ENCODE assay signal across 7 cellular contexts in genomic region chr2:234292205-234292954, GRCh38.
DNase-seq lines count a peak whose midpoint lies in the region; ATAC-seq and TF ChIP-seq lines count a peak whose summit lies in the region.

No MANE protein-coding gene starts in this region.

- H3K4me3 Mint-ChIP-seq in T-cell, result peak overlapping the region; percentile 64 to 75 (median 71)
- H3K4me3 Mint-ChIP-seq in stimulated activated naive B cell treated with anti-CD40 and anti-IgM and Interleukin-4, amounts not matched to agents 10 μg/mL and 1 μg/mL and 100 μg/mL, for 72 hours, result peak overlapping the region; percentile 30

- peak; percentile 52 for ATAC-seq in GM19328 (IDR thresholded peaks at IDR 0.05; ENCODE audit: unreplicated experiment)
- peak; percentile 60 for ATAC-seq in HG03159 (IDR thresholded peaks at IDR 0.05; ENCODE audit: unreplicated experiment)
- peak; percentile 72 to 79 (median 76) for ATAC-seq in T-cell (replicated peaks in 1 of 4)
- peak; percentile 54 to 56 for ATAC-seq in stimulated activated naive B cell treated with anti-CD40 and anti-IgM and Interleukin-4, amounts not matched to agents 10 μg/mL and 1 μg/mL and 100 μg/mL, for 72 hours (replicated peaks)

- no peaks in the 10 kb centered on the region for H3K9me3 ChIP-seq in GM23248 (ENCODE audit: low read depth)

- peaks cover 88 to 96% (median 94%) of the 10 kb centered on the region in 3 donors for H3K4me1 Mint-ChIP-seq in T-cell
- H3K4me1 Mint-ChIP-seq in stimulated activated naive B cell treated with anti-CD40 and anti-IgM and Interleukin-4, amounts not matched to agents 10 μg/mL and 1 μg/mL and 100 μg/mL, for 72 hours, result peaks cover 49 to 62% of the 10 kb centered on the region in 2 donors

- peak overlapping the region; percentile 91 to 99 for H3K27ac Mint-ChIP-seq in T-cell
- H3K27ac Mint-ChIP-seq in stimulated activated naive B cell treated with anti-CD40 and anti-IgM and Interleukin-4, amounts not matched to agents 10 μg/mL and 1 μg/mL and 100 μg/mL, for 72 hours, result peak overlapping the region; percentile 97

- POLR2A ChIA-PET in T-cell (lab: Charles Lee), result interaction anchor here (0.6 to 5.3 kb wide), 24 partner anchors 16 to 950 kb away, joined by 3 to 53 read pairs (median 6); partner anchors contain the start of gene ARL4C (in 1 of the 2)

- H4K20me1 ChIP-seq in GM23248 (ENCODE audit: insufficient read depth), result no peaks in the 10 kb centered on the region

- no peak overlapping the region for H3K4me2 ChIP-seq in GM23248 (ENCODE audit: unreplicated experiment)

- CTCF ChIA-PET in T-cell (lab: Charles Lee), result interaction anchor here in 1 of 2 donors (0.9 to 5.1 kb wide), 12 partner anchors 16 to 205 kb away, joined by 3 to 22 read pairs (median 5); partner anchors contain the start of gene ARL4C

- peaks cover 11% of the 10 kb centered on the region for H3F3A ChIP-seq in GM23248 (ENCODE audit: insufficient read depth)

- no peak overlapping the region for H2AFZ ChIP-seq in GM23248

- peak; percentile 24 to 81 (median 66) for DNase-seq in T-cell
- peak; percentile 56 for DNase-seq in brain microvascular endothelial cell
- DNase-seq in stimulated activated naive B cell treated with anti-CD40 and anti-IgM and Interleukin-4, amounts not matched to agents 10 μg/mL and 1 μg/mL and 100 μg/mL, for 72 hours, result peak; percentile 47
- no peak for DNase-seq in GM23248
- no peak for DNase-seq in HK-2 (ENCODE audit: unreplicated experiment)

- H3K4me3 ChIP-seq in brain microvascular endothelial cell (ENCODE audit: low read depth, low read length), result no peak overlapping the region
- H3K4me3 ChIP-seq in GM23248, result no peak overlapping the region

- peaks cover 20% of the 10 kb centered on the region; the same call in 1 of the 2 replicates for H3K4me1 ChIP-seq in GM23248 (ENCODE audit: insufficient read depth)

- H3K9me3 Mint-ChIP-seq in T-cell, result no peaks in the 10 kb centered on the region
- peaks cover 0 to 3% of the 10 kb centered on the region in 2 donors for H3K9me3 Mint-ChIP-seq in stimulated activated naive B cell treated with anti-CD40 and anti-IgM and Interleukin-4, amounts not matched to agents 10 μg/mL and 1 μg/mL and 100 μg/mL, for 72 hours

- TF ChIP-seq CTCF in brain microvascular endothelial cell (IDR thresholded peaks at IDR 0.05; ENCODE audit: low read depth, low read length, missing control alignments), result no peak

- H3K27me3 Mint-ChIP-seq in T-cell, result no peaks in the 10 kb centered on the region
- H3K27me3 Mint-ChIP-seq in stimulated activated naive B cell treated with anti-CD40 and anti-IgM and Interleukin-4, amounts not matched to agents 10 μg/mL and 1 μg/mL and 100 μg/mL, for 72 hours, result peaks cover 10 to 21% of the 10 kb centered on the region in 2 donors

- H3K27ac ChIP-seq in brain microvascular endothelial cell (peak overlapping the region; percentile 77), GM23248 (no peak overlapping the region)

- H3K36me3 Mint-ChIP-seq in T-cell, result peaks cover 3% of the 10 kb centered on the region
- H3K36me3 Mint-ChIP-seq in stimulated activated naive B cell treated with anti-CD40 and anti-IgM and Interleukin-4, amounts not matched to agents 10 μg/mL and 1 μg/mL and 100 μg/mL, for 72 hours, result peaks cover 4 to 19% of the 10 kb centered on the region in 2 donors

- in situ Hi-C loops in brain microvascular endothelial cell (cut with HindIII; ENCODE audit: low pct_ligation_motif_present, low sequenced_read_pairs) (no loop called here), GM23248 (cut with MboI) (loop anchor here (25.0 kb wide), 1 partner anchor 195 kb away; the partner anchor contains the start of gene ARL4C)

- H3K9me2 ChIP-seq in GM23248 (ENCODE audit: insufficient read depth), result no peaks in the 10 kb centered on the region

- no peak overlapping the region for H3K9ac ChIP-seq in GM23248

- H3K27me3 ChIP-seq in brain microvascular endothelial cell (replicated peaks), result no peaks in the 10 kb centered on the region
- H3K27me3 ChIP-seq in GM23248 (replicated peaks; ENCODE audit: insufficient read depth), result no peaks in the 10 kb centered on the region; the same call in 1 of the 2 replicates

- WGBS in GM23248 (ENCODE audit: low coverage in 1 of 2, low lambda C conversion rate in 2 of 2, missing lambda C conversion rate in 2 of 2), 2 experiments, result 90 to 95% methylated on average over 10 of the region's 10 CpGs

- H3K36me3 ChIP-seq in brain microvascular endothelial cell (replicated peaks), result no peaks in the 10 kb centered on the region
- H3K36me3 ChIP-seq in GM23248 (ENCODE audit: low read depth), result no peaks in the 10 kb centered on the region

- no peaks in the 10 kb centered on the region for H3K79me2 ChIP-seq in GM23248 (ENCODE audit: insufficient read depth)

Comparison
In these comparisons a context has a peak if more than half of its experiments do, and no peak if none do; other contexts are left out.
1. DNase-seq: peak in T-cell (34 of 34), brain microvascular endothelial cell (single experiment) and stimulated activated naive B cell treated with anti-CD40 and anti-IgM and Interleukin-4, amounts not matched to agents 10 μg/mL and 1 μg/mL and 100 μg/mL, for 72 hours (single experiment); none in GM23248 (single experiment) and HK-2 (single experiment).
2. Peak in every context shown above with its lines, with median percentiles within 50 percentile points of each other: ATAC-seq.